26 cellular contexts compared by ENCODE assay signal in the genomic region with DNA sequence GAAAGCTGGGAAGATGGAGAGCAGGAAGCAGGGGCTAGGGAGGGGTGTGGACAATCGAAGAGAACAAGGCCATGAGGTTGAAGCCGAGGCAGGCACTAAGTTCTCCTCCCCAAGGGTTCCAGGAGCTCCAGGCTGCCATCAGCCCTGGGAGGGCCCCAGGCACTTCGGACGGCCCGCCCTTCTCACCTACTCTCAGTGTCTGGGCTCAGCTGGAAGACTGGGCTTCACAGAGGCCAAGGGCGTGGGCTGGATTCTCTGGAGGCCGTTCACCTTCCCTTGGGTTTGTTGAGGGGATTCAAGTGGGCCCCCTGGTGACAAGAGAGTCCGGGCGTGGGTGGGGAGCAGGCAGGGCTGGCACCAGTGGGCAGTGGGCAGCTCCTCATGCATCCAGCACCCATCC.
"Had no signal": no experiment of that assay in that cellular context is flagged by ENCODE, and none has a peak within 500 bp of the region (broad histone marks: within the 10 kb centered on the region; RNA-seq: fewer than 3 reads in every experiment).

No MANE protein-coding gene starts in this region.

- H3K27me3 ChIP-seq: adrenal gland, body of pancreas, colonic mucosa, right lobe of liver, thyroid gland had no signal

- DNase-seq: activated CD4-positive, alpha-beta T cell treated with anti-CD3 and anti-CD28 coated beads for 36 hours; activated CD4-positive, CD25-positive, alpha-beta regulatory T cell; activated naive CD4-positive, alpha-beta T cell treated with anti-CD3 and anti-CD28 coated beads for 36 hours; activated naive CD8-positive, alpha-beta T cell treated with anti-CD3 and anti-CD28 coated beads for 36 hours; activated T-cell treated with anti-CD3 and anti-CD28 coated beads for 4 hours; activated T-cell treated with anti-CD3 and anti-CD28 coated beads, Interleukin-2, amount 50 U/mL, for 72 hours; adrenal gland; cerebellar nuclear complex; colonic mucosa; foreskin fibroblast; heart left ventricle; hypothalamus; immature natural killer cell; kidney glomerular epithelial cell; stimulated activated CD4-positive, alpha-beta T cell treated with anti-CD3 and anti-CD28 coated beads, Interleukin-15, amount 100 ng/mL, for 24 hours; stimulated activated CD4-positive, alpha-beta T cell treated with anti-CD3 and anti-CD28 coated beads, Interleukin-2, amount 100 ng/mL, for 24 hours; stimulated activated naive B cell treated with anti-CD40 and anti-IgM and Interleukin-4, amounts not matched to agents 10 μg/mL and 1 μg/mL and 100 μg/mL, for 72 hours; T-helper 1 cell; thyroid gland had no signal

- ATAC-seq: activated CD4-positive, alpha-beta T cell treated with anti-CD3 and anti-CD28 coated beads for 36 hours; activated T-cell treated with anti-CD3 and anti-CD28 coated beads, Interleukin-2, amount 50 U/mL, for 72 hours; body of pancreas; esophagus mucosa; left lobe of liver; right lobe of liver; stimulated activated naive B cell treated with anti-CD40 and anti-IgM and Interleukin-4, amounts not matched to agents 10 μg/mL and 1 μg/mL and 100 μg/mL, for 72 hours had no signal

- H3K4me1 ChIP-seq: adrenal gland, body of pancreas, colonic mucosa, right lobe of liver, thyroid gland had no signal

- H3K4me3 ChIP-seq: adrenal gland, body of pancreas, colonic mucosa, heart left ventricle, lung, right lobe of liver, smooth muscle cell, stomach, thyroid gland had no signal

- H3K27ac ChIP-seq: adrenal gland, body of pancreas, colonic mucosa, right lobe of liver, thyroid gland had no signal

- H3K36me3 ChIP-seq: adrenal gland, colonic mucosa, heart left ventricle, right lobe of liver, stomach, thyroid gland had no signal

- H3K9me3 ChIP-seq: adrenal gland, colonic mucosa, right lobe of liver, thyroid gland had no signal

- H3K4me2 ChIP-seq: smooth muscle cell had no signal
